ENCODE assay signal across 26 cellular contexts in the genomic region with DNA sequence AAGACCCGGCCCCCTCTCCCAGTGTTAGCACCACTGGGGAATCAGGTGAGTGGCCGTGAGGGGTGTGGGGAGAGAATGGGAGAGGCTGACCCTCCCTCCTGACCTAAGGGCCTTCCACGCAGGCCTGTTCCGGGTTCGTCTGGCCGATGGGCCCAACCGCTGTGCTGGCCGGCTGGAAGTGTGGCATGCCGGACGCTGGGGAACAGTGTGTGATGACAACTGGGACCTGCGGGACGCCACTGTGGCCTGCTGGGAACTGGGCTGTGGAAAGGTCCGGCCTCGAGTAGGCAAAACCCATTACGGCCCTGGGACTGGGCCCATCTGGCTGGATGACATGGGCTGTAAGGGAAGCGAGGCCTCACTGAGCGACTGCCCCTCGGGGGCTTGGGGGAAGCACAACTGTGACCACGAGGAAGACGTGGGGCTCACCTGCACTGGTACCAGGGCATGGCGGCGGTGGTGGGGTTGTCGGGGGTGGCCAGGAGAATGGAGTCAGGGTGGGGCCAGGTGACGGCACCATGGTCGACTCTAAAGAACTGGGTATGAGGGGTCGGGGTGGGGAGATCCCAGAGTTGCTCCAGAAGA. TPM values are rescaled to one million over a fixed set of nuclear protein-coding genes. Genes with fewer than 3 reads are reported as not detected.
"Had no signal": no experiment of that assay in that cellular context is flagged by ENCODE, and none has a peak within 500 bp of the region (broad histone marks: within the 10 kb centered on the region; RNA-seq: fewer than 3 reads in every experiment).

No MANE protein-coding gene starts in this region.

- H3K9me3 ChIP-seq: adrenal gland, body of pancreas, breast epithelium, SK-N-SH had no signal

- DNase-seq: activated CD4-positive, alpha-beta memory T cell treated with anti-CD3 and anti-CD28 coated beads for 36 hours; activated CD4-positive, alpha-beta T cell treated with anti-CD3 and anti-CD28 coated beads, Interleukin-2, amount 50 U/mL, for 1 hour; activated CD8-positive, alpha-beta memory T cell treated with anti-CD3 and anti-CD28 coated beads, Interleukin-2, amount 50 U/mL, for 4 hours; activated gamma-delta T cell treated with Interleukin-2 at 50 U/mL for 16 hours; activated naive CD4-positive, alpha-beta T cell treated with anti-CD3 and anti-CD28 coated beads for 36 hours; activated T-cell treated with anti-CD3 and anti-CD28 coated beads for 4 hours; activated T-cell treated with anti-CD3 and anti-CD28 coated beads, Interleukin-2, amount 50 U/mL, for 4 hours; adrenal gland; body of pancreas; NCI-H1105; NCI-H1436; NCI-H1694 treated with DMSO at 0.1 percent for 48 hours; NCI-H2029; NCI-H446 treated with DMSO at 0.1 percent for 48 hours; NCI-H524 treated with DMSO at 0.1 percent for 48 hours; SHP77 treated with DMSO at 0.1 percent for 48 hours; SK-N-SH had no signal

- H3K9me2 ChIP-seq: SK-N-SH had no signal

- H3K9ac ChIP-seq: SK-N-SH had no signal

- H3K27ac ChIP-seq: adrenal gland, body of pancreas, breast epithelium, SJSA1 had no signal

- H3K27me3 ChIP-seq: adrenal gland, body of pancreas, breast epithelium, SJSA1 had no signal

- H3K4me3 ChIP-seq: adrenal gland, body of pancreas, breast epithelium, SJSA1 had no signal

- H3K4me1 ChIP-seq: adrenal gland had no signal

- H3K4me2 ChIP-seq: SK-N-SH had no signal

- H3K36me3 ChIP-seq: adrenal gland, breast epithelium, SJSA1 had no signal

- FAIRE-seq: astrocyte, TTC549 had no signal

RNA-seq across cellular contexts. Expression of gene SSC5D, which starts 12.2 kb away (rescaled TPM):
- total RNA-seq: SJSA1 had no signal

RNA-seq across cellular contexts. Expression of gene C19orf85, which starts 35.9 kb away (rescaled TPM):
- total RNA-seq: activated CD4-positive, alpha-beta memory T cell treated with anti-CD3 and anti-CD28 coated beads for 36 hours; activated naive CD4-positive, alpha-beta T cell treated with anti-CD3 and anti-CD28 coated beads for 36 hours; activated naive CD4-positive, alpha-beta T cell treated with anti-CD3 and anti-CD28 coated beads, Interleukin-2, amount 50 U/mL, for 72 hours; activated T-cell treated with anti-CD3 and anti-CD28 coated beads, Interleukin-2, amount 50 U/mL, for 4 hours; activated T-helper 1 cell treated with anti-CD3 and anti-CD28 coated beads, Interleukin-12 subunit alpha, Interleukin-12 subunit beta, Interleukin-2, Interleukin-4 antibody, amounts not matched to agents 30 ng/mL and 10 ng/mL and 1 ng/mL, durations not matched to agents 14 hours and 24 hours and 36 hours; adrenal gland; astrocyte; body of pancreas; breast epithelium; cardiac septum; RPMI7951; SJSA1 had no signal
- polyA plus RNA-seq: adrenal gland, SK-N-SH had no signal

RNA-seq across cellular contexts. Expression of gene SBK2, which starts 36.5 kb away (rescaled TPM):
- total RNA-seq: activated CD4-positive, alpha-beta memory T cell treated with anti-CD3 and anti-CD28 coated beads for 36 hours; activated naive CD4-positive, alpha-beta T cell treated with anti-CD3 and anti-CD28 coated beads for 36 hours; activated naive CD4-positive, alpha-beta T cell treated with anti-CD3 and anti-CD28 coated beads, Interleukin-2, amount 50 U/mL, for 72 hours; activated T-cell treated with anti-CD3 and anti-CD28 coated beads, Interleukin-2, amount 50 U/mL, for 4 hours; activated T-helper 1 cell treated with anti-CD3 and anti-CD28 coated beads, Interleukin-12 subunit alpha, Interleukin-12 subunit beta, Interleukin-2, Interleukin-4 antibody, amounts not matched to agents 30 ng/mL and 10 ng/mL and 1 ng/mL, durations not matched to agents 14 hours and 24 hours and 36 hours; adrenal gland; body of pancreas; breast epithelium; MCF 10A; RPMI7951; SJSA1 had no signal
- polyA plus RNA-seq: adrenal gland had no signal
